In the genomic region with DNA sequence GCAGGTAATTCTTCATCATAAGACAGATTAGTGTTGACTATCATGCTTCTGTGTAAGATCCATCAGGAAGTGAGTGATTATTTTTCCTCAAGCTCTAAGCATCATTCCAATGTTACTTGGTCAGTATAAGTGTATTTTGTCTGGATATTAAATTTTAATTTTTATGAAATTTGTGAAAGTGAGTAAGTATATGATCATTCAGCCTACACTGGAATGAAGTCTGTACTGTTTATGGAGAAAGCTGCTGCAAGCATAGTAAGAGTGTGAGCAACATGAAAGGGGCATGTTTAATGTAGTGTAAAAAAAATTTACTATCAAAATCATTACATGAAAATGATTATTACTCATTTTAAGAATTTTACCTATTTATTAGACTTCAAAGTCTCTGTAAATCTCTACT, we compare ENCODE assay signal across 18 cellular contexts.
DNase-seq lines count a peak whose midpoint lies in the region; ATAC-seq and TF ChIP-seq lines count a peak whose summit lies in the region.
"Had no signal": no experiment of that assay in that cellular context is flagged by ENCODE, and none has a peak within 500 bp of the region (broad histone marks: within the 10 kb centered on the region; RNA-seq: fewer than 3 reads in every experiment).

No MANE protein-coding gene starts in this region.

- no peak for TF ChIP-seq RAD21 in IMR-90 (IDR thresholded peaks at IDR 0.05; ENCODE audit: low read length)

- no peak overlapping the region for H3K4ac ChIP-seq in IMR-90 (ENCODE audit: low read depth, low read length)

- H3K9me1 ChIP-seq in IMR-90 (ENCODE audit: insufficient read depth, low read length) = no peaks in the 10 kb centered on the region; the same call in 1 of the 2 replicates

- no peaks in the 10 kb centered on the region for H3K79me2 ChIP-seq in GM23248 (ENCODE audit: insufficient read depth)

- no peak overlapping the region for H3K14ac ChIP-seq in IMR-90 (replicated peaks; ENCODE audit: low read depth, low read length)

- H3K27ac ChIP-seq in GM23248 = no peak overlapping the region
- no peak overlapping the region for H3K27ac ChIP-seq in IMR-90 (ENCODE audit: insufficient read depth, low read length)
- H3K27ac ChIP-seq: 22Rv1; A549; BLaER1 treated with 17β-estradiol and CSF1 and Interleukin-3, amounts not matched to agents 10 nM and 100 nM; C4-2B had no signal

- no peak overlapping the region for H3K18ac ChIP-seq in IMR-90 (ENCODE audit: low read depth, low read length)

- H3K79me1 ChIP-seq in IMR-90 (ENCODE audit: low read depth in 1 of 2, low read length in 2 of 2) = no peaks in the 10 kb centered on the region; a peak in 1 of 4 replicates

- no peak overlapping the region for H2AFZ ChIP-seq in GM23248
- H2AFZ ChIP-seq in IMR-90 (replicated peaks; ENCODE audit: low read length, poor library complexity) = no peak overlapping the region

- TF ChIP-seq POLR2A in IMR-90 (IDR thresholded peaks at IDR 0.05; ENCODE audit: low read depth, low read length) = no peak

- no peak overlapping the region for H2BK15ac ChIP-seq in IMR-90 (ENCODE audit: low read depth, low read length)

- no peak overlapping the region for H2AK5ac ChIP-seq in IMR-90 (ENCODE audit: low read depth, low read length)

- H2BK5ac ChIP-seq in IMR-90 (ENCODE audit: low read depth, low read length, poor library complexity, severe bottlenecking) = no peak overlapping the region

- H3K36me3 ChIP-seq in GM23248 (ENCODE audit: low read depth) = no peaks in the 10 kb centered on the region
- no peaks in the 10 kb centered on the region for H3K36me3 ChIP-seq in IMR-90 (ENCODE audit: control insufficient read depth, insufficient read depth, low read length)
- H3K36me3 ChIP-seq: BLaER1 treated with 17β-estradiol and CSF1 and Interleukin-3, amounts not matched to agents 10 nM and 100 nM had no signal

- in situ Hi-C loops in GM23248 (cut with MboI) = no loop called here
- in situ Hi-C loops in IMR-90 (cut with MboI; ENCODE audit: low sequenced_read_pairs) = no loop called here

- peak; percentile 13 for DNase-seq in ELR (ENCODE audit: low read depth)
- DNase-seq in GM23248 = peak; percentile 3
- DNase-seq in IMR-90 = peak; percentile 36
- no peak for DNase-seq in NCI-H1694 treated with DMSO at 0.1 percent for 48 hours (lab: John Stamatoyannopoulos, UW)
- DNase-seq in GDM1 (lab: John Stamatoyannopoulos, UW) = no peak
- no peak for DNase-seq in NCI-H1930 (lab: John Stamatoyannopoulos, UW)
- DNase-seq: AML-193; Caco-2; Calu3; CD4-positive, alpha-beta T cell; CD8-positive, alpha-beta T cell; DMS79 treated with DMSO at 0.1 percent for 48 hours; GF-D8 had no signal

- H3K9me2 ChIP-seq in GM23248 (ENCODE audit: insufficient read depth) = no peaks in the 10 kb centered on the region

- H3K4me1 ChIP-seq in GM23248 (ENCODE audit: insufficient read depth) (0 out of 2 replicates have a peak, but pooled peaks cover 6% of the 10 kb centered on the region), IMR-90 (ENCODE audit: control insufficient read depth, insufficient read depth, low read length) (no peaks in the 10 kb centered on the region)
- H3K4me1 ChIP-seq: BLaER1 treated with 17β-estradiol and CSF1 and Interleukin-3, amounts not matched to agents 10 nM and 100 nM; Caco-2 had no signal

- no peaks in the 10 kb centered on the region for H3K9me3 ChIP-seq in GM23248 (ENCODE audit: low read depth)
- H3K9me3 ChIP-seq in IMR-90 (ENCODE audit: control insufficient read depth, insufficient read depth, low read length) = peaks cover 2% of the 10 kb centered on the region
- H3K9me3 ChIP-seq: A549, Caco-2 had no signal

- no peak overlapping the region for H2BK20ac ChIP-seq in IMR-90 (ENCODE audit: low read depth, low read length)

- H3K27me3 ChIP-seq in GM23248 (replicated peaks; ENCODE audit: insufficient read depth) (no peaks in the 10 kb centered on the region), IMR-90 (ENCODE audit: control insufficient read depth, insufficient read depth, low read length) (no peaks in the 10 kb centered on the region)
- H3K27me3 ChIP-seq: BLaER1 treated with 17β-estradiol and CSF1 and Interleukin-3, amounts not matched to agents 10 nM and 100 nM had no signal

- H4K5ac ChIP-seq in IMR-90 (ENCODE audit: low read depth, low read length) = no peak overlapping the region

- no peak overlapping the region for H4K8ac ChIP-seq in IMR-90 (ENCODE audit: low read depth in 2 of 2, low read length in 2 of 2)

- POLR2A ChIA-PET in IMR-90 (lab: Charles Lee; ENCODE audit: unreplicated experiment) = no interaction called here

- dilution Hi-C loops in IMR-90 (cut with HindIII; ENCODE audit: low sequenced_read_pairs, unreplicated experiment) = no loop called here

- H3F3A ChIP-seq in GM23248 (ENCODE audit: insufficient read depth) = no peaks in the 10 kb centered on the region

- TF ChIP-seq CTCF in IMR-90 (conservative IDR thresholded peaks at IDR 0.05; ENCODE audit: low read depth, low read length) = no peak

- H3K4me3 ChIP-seq in GM23248 (no peak overlapping the region), IMR-90 (ENCODE audit: insufficient read depth, low read depth, low read length) (no peak overlapping the region)
- H3K4me3 ChIP-seq: A549; BLaER1 treated with 17β-estradiol and CSF1 and Interleukin-3, amounts not matched to agents 10 nM and 100 nM; GM12878 had no signal

- CTCF ChIA-PET in IMR-90 (lab: Yijun Ruan, JAX) = no interaction called here

- H2BK120ac ChIP-seq in IMR-90 (ENCODE audit: low read depth, low read length) = no peak overlapping the region

- intact Hi-C loops in IMR-90 (cut with micrococcal nuclease) = no loop called here

- H4K91ac ChIP-seq in IMR-90 (ENCODE audit: insufficient read depth, low read depth, low read length) = no peak overlapping the region

- no peaks in the 10 kb centered on the region for H4K20me1 ChIP-seq in GM23248 (ENCODE audit: insufficient read depth)
- H4K20me1 ChIP-seq in IMR-90 (ENCODE audit: insufficient read depth, low read length) = no peaks in the 10 kb centered on the region
- H4K20me1 ChIP-seq: BLaER1 treated with 17β-estradiol and CSF1 and Interleukin-3, amounts not matched to agents 10 nM and 100 nM had no signal

- no peak overlapping the region for H3K9ac ChIP-seq in GM23248
- H3K9ac ChIP-seq in IMR-90 (ENCODE audit: low read depth, low read length) = no peak overlapping the region
- H3K9ac ChIP-seq: BLaER1 treated with 17β-estradiol and CSF1 and Interleukin-3, amounts not matched to agents 10 nM and 100 nM had no signal

- no peak overlapping the region for H3K23ac ChIP-seq in IMR-90 (ENCODE audit: low read depth, low read length)

- ATAC-seq in IMR-90 (ENCODE audit: low read depth) = peak; percentile 59
- ATAC-seq: A549; CD8-positive, alpha-beta T cell; GM12878 had no signal

- no TSS peak for BruUV-seq in IMR-90 (replicated peaks; lab: Mats Ljungman, UMichigan)

- H3K4me2 ChIP-seq in GM23248 (ENCODE audit: unreplicated experiment) = no peak overlapping the region
- H3K4me2 ChIP-seq in IMR-90 (ENCODE audit: low read depth, low read length) = no peak overlapping the region
- H3K4me2 ChIP-seq: A549; BLaER1 treated with 17β-estradiol and CSF1 and Interleukin-3, amounts not matched to agents 10 nM and 100 nM had no signal

- no peak overlapping the region for H2AK9ac ChIP-seq in IMR-90 (replicated peaks; ENCODE audit: low read depth, low read length, poor library complexity)

- no peak overlapping the region for H3K56ac ChIP-seq in IMR-90 (ENCODE audit: extremely low read depth, insufficient read depth, low read length)

TF ChIP-seq in IMR-90, 13 proteins besides CTCF, POLR2A, EP300 and RAD21:
- TF ChIP-seq MXI1 (IDR thresholded peaks at IDR 0.05; ENCODE audit: borderline replicate concordance, low read depth, low read length) (no peak), BHLHE40 (IDR thresholded peaks at IDR 0.05; ENCODE audit: low read depth, low read length) (no peak), NFE2L2 (IDR thresholded peaks at IDR 0.05; ENCODE audit: low read depth, low read length) (no peak), MAZ (IDR thresholded peaks at IDR 0.05; ENCODE audit: borderline replicate concordance, low read depth, low read length) (no peak), RCOR1 (IDR thresholded peaks at IDR 0.05; ENCODE audit: insufficient replicate concordance, low read length) (no peak)
- TF ChIP-seq, protein P1, sequence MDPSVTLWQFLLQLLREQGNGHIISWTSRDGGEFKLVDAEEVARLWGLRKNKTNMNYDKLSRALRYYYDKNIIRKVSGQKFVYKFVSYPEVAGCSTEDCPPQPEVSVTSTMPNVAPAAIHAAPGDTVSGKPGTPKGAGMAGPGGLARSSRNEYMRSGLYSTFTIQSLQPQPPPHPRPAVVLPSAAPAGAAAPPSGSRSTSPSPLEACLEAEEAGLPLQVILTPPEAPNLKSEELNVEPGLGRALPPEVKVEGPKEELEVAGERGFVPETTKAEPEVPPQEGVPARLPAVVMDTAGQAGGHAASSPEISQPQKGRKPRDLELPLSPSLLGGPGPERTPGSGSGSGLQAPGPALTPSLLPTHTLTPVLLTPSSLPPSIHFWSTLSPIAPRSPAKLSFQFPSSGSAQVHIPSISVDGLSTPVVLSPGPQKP (IDR thresholded peaks at IDR 0.05; ENCODE audit: borderline replicate concordance, low read depth, low read length) = no peak
- TF ChIP-seq, protein P2, sequence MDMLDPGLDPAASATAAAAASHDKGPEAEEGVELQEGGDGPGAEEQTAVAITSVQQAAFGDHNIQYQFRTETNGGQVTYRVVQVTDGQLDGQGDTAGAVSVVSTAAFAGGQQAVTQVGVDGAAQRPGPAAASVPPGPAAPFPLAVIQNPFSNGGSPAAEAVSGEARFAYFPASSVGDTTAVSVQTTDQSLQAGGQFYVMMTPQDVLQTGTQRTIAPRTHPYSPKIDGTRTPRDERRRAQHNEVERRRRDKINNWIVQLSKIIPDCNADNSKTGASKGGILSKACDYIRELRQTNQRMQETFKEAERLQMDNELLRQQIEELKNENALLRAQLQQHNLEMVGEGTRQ (IDR thresholded peaks at IDR 0.05; ENCODE audit: low read depth, low read length) = no peak

Comparison
In these comparisons a context has a peak if more than half of its experiments do, and no peak if none do; other contexts are left out.
1. DNase-seq: peak in ELR (single experiment), GM23248 (single experiment) and IMR-90 (single experiment); none in NCI-H1694 treated with DMSO at 0.1 percent for 48 hours (single experiment), GDM1 (single experiment) and NCI-H1930 (0 of 2).